ENCODE assay signal across 12 cellular contexts in genomic region chr1:84163123-84164038, GRCh38. TPM values are rescaled to one million over a fixed set of nuclear protein-coding genes. Genes with fewer than 3 reads are reported as not detected.
DNase-seq lines count a peak whose midpoint lies in the region; ATAC-seq and TF ChIP-seq lines count a peak whose summit lies in the region.
"Had no signal": no experiment of that assay in that cellular context is flagged by ENCODE, and none has a peak within 500 bp of the region (broad histone marks: within the 10 kb centered on the region; RNA-seq: fewer than 3 reads in every experiment).

No MANE protein-coding gene starts in this region.

- in situ Hi-C loops in Panc1 (cut with HindIII; ENCODE audit: low pct_unique_long_range_greater_than_20kb, low sequenced_read_pairs): no loop called here

- H3K9me3 Mint-ChIP-seq in activated T-cell treated with anti-CD3 and anti-CD28 coated beads, Interleukin-2, amount 50 U/mL, for 24 hours: no peaks in the 10 kb centered on the region
- no peaks in the 10 kb centered on the region for H3K9me3 Mint-ChIP-seq in endothelial cell (ENCODE audit: unreplicated experiment)
- no peaks in the 10 kb centered on the region for H3K9me3 Mint-ChIP-seq in stimulated activated effector memory CD8-positive, alpha-beta T cell treated with anti-CD3 and anti-CD28 coated beads, Interleukin-12 subunit alpha, Interleukin-12 subunit beta, amount 100 ng/mL, for 72 hours
- H3K9me3 Mint-ChIP-seq: activated T-helper 2 cell treated with anti-CD3 and anti-CD28 coated beads, Interferon-gamma antibody, Interleukin-2, Interleukin-4, amounts not matched to agents 10 μg/mL and 5 μg/mL and 100 μg/mL, durations not matched to agents 14 hours and 24 hours and 36 hours had no signal

- intact Hi-C loops in Panc1 (cut with micrococcal nuclease; ENCODE audit: unreplicated experiment) (loop anchor here (5.0 kb wide), 1 partner anchor 139 kb away; the partner anchor contains the start of gene SAMD13), sigmoid colon (cut with DNase I) (no loop called here)

- BruUV-seq in Panc1 (replicated peaks; lab: Mats Ljungman, UMichigan): no TSS peak

- peak; percentile 73 for ATAC-seq in Panc1
- ATAC-seq in stimulated activated effector memory CD8-positive, alpha-beta T cell treated with anti-CD3 and anti-CD28 coated beads, Interleukin-12 subunit alpha, Interleukin-12 subunit beta, amount 100 ng/mL, for 72 hours: peak; percentile 61

- peak overlapping the region; percentile 74 for H3K27ac Mint-ChIP-seq in activated T-cell treated with anti-CD3 and anti-CD28 coated beads, Interleukin-2, amount 50 U/mL, for 24 hours
- H3K27ac Mint-ChIP-seq in endothelial cell (ENCODE audit: unreplicated experiment): peak overlapping the region; percentile 26
- H3K27ac Mint-ChIP-seq in stimulated activated effector memory CD8-positive, alpha-beta T cell treated with anti-CD3 and anti-CD28 coated beads, Interleukin-12 subunit alpha, Interleukin-12 subunit beta, amount 100 ng/mL, for 72 hours: peak overlapping the region; percentile 85
- H3K27ac Mint-ChIP-seq: activated T-helper 2 cell treated with anti-CD3 and anti-CD28 coated beads, Interferon-gamma antibody, Interleukin-2, Interleukin-4, amounts not matched to agents 10 μg/mL and 5 μg/mL and 100 μg/mL, durations not matched to agents 14 hours and 24 hours and 36 hours had no signal

- H3K27ac ChIP-seq in Panc1 (ENCODE audit: low read length) (peak overlapping the region; percentile 89), sigmoid colon (no peak overlapping the region), smooth muscle cell (ENCODE audit: low read depth) (no peak overlapping the region)
- H3K27ac ChIP-seq: colonic mucosa, skin epidermis, vagina had no signal

- H3K4me3 ChIP-seq in Panc1 (ENCODE audit: low read depth in 2 of 2, low read length in 2 of 2) (peak overlapping the region; percentile 36 to 53; a peak in 3 of 4 replicates), sigmoid colon (no peak overlapping the region), smooth muscle cell (no peak overlapping the region)
- H3K4me3 ChIP-seq: colonic mucosa, skin epidermis, vagina had no signal

- H3K4me3 Mint-ChIP-seq in activated T-cell treated with anti-CD3 and anti-CD28 coated beads, Interleukin-2, amount 50 U/mL, for 24 hours: peak overlapping the region; percentile 73
- no peak overlapping the region for H3K4me3 Mint-ChIP-seq in endothelial cell (ENCODE audit: unreplicated experiment)
- peak overlapping the region; percentile 48 for H3K4me3 Mint-ChIP-seq in stimulated activated effector memory CD8-positive, alpha-beta T cell treated with anti-CD3 and anti-CD28 coated beads, Interleukin-12 subunit alpha, Interleukin-12 subunit beta, amount 100 ng/mL, for 72 hours

- no peak for TF ChIP-seq EP300 in sigmoid colon (IDR thresholded peaks at IDR 0.05)

- H3K27me3 ChIP-seq in Panc1 (ENCODE audit: control insufficient read depth, insufficient read depth, low read length) (no peaks in the 10 kb centered on the region), sigmoid colon (no peaks in the 10 kb centered on the region), smooth muscle cell (ENCODE audit: low read depth) (no peaks in the 10 kb centered on the region)
- H3K27me3 ChIP-seq: colonic mucosa, vagina had no signal

- CTCF ChIA-PET in Panc1 (lab: Charles Lee): interaction anchor here (0.5 to 0.7 kb wide), 3 partner anchors 135 to 458 kb away, joined by 3 to 5 read pairs (median 4); no protein-coding TSS in a partner anchor

- peaks cover 19% of the 10 kb centered on the region for H3K79me2 ChIP-seq in smooth muscle cell (ENCODE audit: low read depth)

- TF ChIP-seq CTCF in Panc1 (IDR thresholded peaks at IDR 0.05): no peak
- no peak for TF ChIP-seq CTCF in endothelial cell (IDR thresholded peaks at IDR 0.05; ENCODE audit: unreplicated experiment)
- no peak for TF ChIP-seq CTCF in sigmoid colon (IDR thresholded peaks at IDR 0.05)
- TF ChIP-seq CTCF in smooth muscle cell (IDR thresholded peaks at IDR 0.05; ENCODE audit: borderline replicate concordance, insufficient read depth, poor library complexity, severe bottlenecking): no peak

- H3K27me3 Mint-ChIP-seq in activated T-cell treated with anti-CD3 and anti-CD28 coated beads, Interleukin-2, amount 50 U/mL, for 24 hours: no peaks in the 10 kb centered on the region
- no peaks in the 10 kb centered on the region for H3K27me3 Mint-ChIP-seq in endothelial cell (ENCODE audit: unreplicated experiment)

- WGBS in sigmoid colon, 2 donors: 86 to 91% methylated on average over 7 of the region's 7 CpGs
- 93% methylated on average over 7 of the region's 7 CpGs for WGBS in smooth muscle cell (ENCODE audit: low lambda C conversion rate)

- no peak overlapping the region for H3K4me2 ChIP-seq in smooth muscle cell

- no peak for TF ChIP-seq POLR2A in sigmoid colon (IDR thresholded peaks at IDR 0.05)

- H4K20me1 ChIP-seq in smooth muscle cell (ENCODE audit: low read depth): no peaks in the 10 kb centered on the region

- peaks cover 27% of the 10 kb centered on the region; the same call in 1 of the 2 replicates for H3K4me1 ChIP-seq in Panc1 (ENCODE audit: control insufficient read depth, insufficient read depth, low read length)
- H3K4me1 ChIP-seq in sigmoid colon: peaks cover 0 to 13% (median 0%) of the 10 kb centered on the region in 4 donors
- no peaks in the 10 kb centered on the region for H3K4me1 ChIP-seq in smooth muscle cell (ENCODE audit: low read depth)
- H3K4me1 ChIP-seq: colonic mucosa had no signal

- peaks cover 3% of the 10 kb centered on the region for H3K36me3 Mint-ChIP-seq in activated T-cell treated with anti-CD3 and anti-CD28 coated beads, Interleukin-2, amount 50 U/mL, for 24 hours (ENCODE audit: low read depth)
- H3K36me3 Mint-ChIP-seq in endothelial cell (ENCODE audit: low read depth, unreplicated experiment): no peaks in the 10 kb centered on the region
- H3K36me3 Mint-ChIP-seq in stimulated activated effector memory CD8-positive, alpha-beta T cell treated with anti-CD3 and anti-CD28 coated beads, Interleukin-12 subunit alpha, Interleukin-12 subunit beta, amount 100 ng/mL, for 72 hours: no peaks in the 10 kb centered on the region

- DNase-seq in activated T-cell treated with anti-CD3 and anti-CD28 coated beads, Interleukin-2, amount 50 U/mL, for 24 hours: no peak
- no peak for DNase-seq in activated T-cell treated with anti-CD3 and anti-CD28 coated beads, Interleukin-2, amount 50 U/mL, for 48 hours
- DNase-seq in Panc1 (ENCODE audit: low read depth, low spot score) (no peak), endothelial cell (ENCODE audit: low spot score) (no peak), T-helper 2 cell (no peak), sigmoid colon (no peak), smooth muscle cell (lab: John Stamatoyannopoulos, UW; ENCODE audit: unreplicated experiment) (no peak)
- DNase-seq in stimulated activated effector memory CD8-positive, alpha-beta T cell treated with anti-CD3 and anti-CD28 coated beads, Interleukin-12 subunit alpha, Interleukin-12 subunit beta, amount 100 ng/mL, for 72 hours (ENCODE audit: low spot score in 2 of 2): no peak
- DNase-seq: colonic mucosa had no signal

- H2AFZ ChIP-seq in smooth muscle cell (ENCODE audit: low read depth): no peak overlapping the region

- H3F3A ChIP-seq in smooth muscle cell (ENCODE audit: low read depth): no peaks in the 10 kb centered on the region

- H3K9me3 ChIP-seq in Panc1 (ENCODE audit: control insufficient read depth, insufficient read depth, low read depth, low read length) (peaks cover 3% of the 10 kb centered on the region; the same call in 1 of the 2 replicates), sigmoid colon (no peaks in the 10 kb centered on the region), smooth muscle cell (replicated peaks; ENCODE audit: low read depth) (no peaks in the 10 kb centered on the region)
- H3K9me3 ChIP-seq: colonic mucosa, vagina had no signal

- no peaks in the 10 kb centered on the region for H3K36me3 ChIP-seq in Panc1 (ENCODE audit: control insufficient read depth, insufficient read depth, low read length)
- H3K36me3 ChIP-seq in sigmoid colon: no peaks in the 10 kb centered on the region
- H3K36me3 ChIP-seq in smooth muscle cell (ENCODE audit: low read depth): no peaks in the 10 kb centered on the region
- H3K36me3 ChIP-seq: colonic mucosa, vagina had no signal

- peaks cover 78% of the 10 kb centered on the region for H3K4me1 Mint-ChIP-seq in activated T-cell treated with anti-CD3 and anti-CD28 coated beads, Interleukin-2, amount 50 U/mL, for 24 hours (ENCODE audit: low read depth)
- H3K4me1 Mint-ChIP-seq in endothelial cell (ENCODE audit: unreplicated experiment): peaks cover 3% of the 10 kb centered on the region
- H3K4me1 Mint-ChIP-seq in stimulated activated effector memory CD8-positive, alpha-beta T cell treated with anti-CD3 and anti-CD28 coated beads, Interleukin-12 subunit alpha, Interleukin-12 subunit beta, amount 100 ng/mL, for 72 hours: peaks cover 50% of the 10 kb centered on the region

- POLR2A ChIA-PET in Panc1 (lab: Charles Lee): interaction anchor here (0.5 to 0.7 kb wide), 5 partner anchors 204 to 457 kb away, joined by 3 to 8 read pairs (median 3); no protein-coding TSS in a partner anchor

- no peak overlapping the region for H3K9ac ChIP-seq in smooth muscle cell (ENCODE audit: low read depth)

RNA-seq across cellular contexts. Expression of gene PRKACB, which starts 19.3 kb away (rescaled TPM):
- 54.9 TPM for total RNA-seq in Panc1 (2021; ENCODE audit: unreplicated experiment)
- 16.6 TPM for polyA plus RNA-seq in Panc1 (2012; ENCODE audit: insufficient read length)
- 19.7 TPM for total RNA-seq in endothelial cell (ENCODE audit: unreplicated experiment)
- 10 to 100 TPM; 48.3 to 58.7 (median 53.2) TPM for total RNA-seq in sigmoid colon
- 10 to 100 TPM; 35.5 to 67.9 (median 66.8) TPM for polyA plus RNA-seq in sigmoid colon
- total RNA-seq in smooth muscle cell: 42.3 and 46.5 TPM in 2 replicates
- 18.8 and 19.4 TPM in 2 replicates for polyA plus RNA-seq in smooth muscle cell

Comparison
In these comparisons a context has a peak if more than half of its experiments do, and no peak if none do; other contexts are left out.
1. H3K27ac Mint-ChIP-seq: peak in every context shown above with its lines; median percentile 85 in stimulated activated effector memory CD8-positive, alpha-beta T cell treated with anti-CD3 and anti-CD28 coated beads, Interleukin-12 subunit alpha, Interleukin-12 subunit beta, amount 100 ng/mL, for 72 hours; 74 in activated T-cell treated with anti-CD3 and anti-CD28 coated beads, Interleukin-2, amount 50 U/mL, for 24 hours; 26 in endothelial cell.
2. H3K4me3 ChIP-seq: peak in Panc1 (2 of 2); none in sigmoid colon (0 of 4) and smooth muscle cell (single experiment).